In the genomic region with DNA sequence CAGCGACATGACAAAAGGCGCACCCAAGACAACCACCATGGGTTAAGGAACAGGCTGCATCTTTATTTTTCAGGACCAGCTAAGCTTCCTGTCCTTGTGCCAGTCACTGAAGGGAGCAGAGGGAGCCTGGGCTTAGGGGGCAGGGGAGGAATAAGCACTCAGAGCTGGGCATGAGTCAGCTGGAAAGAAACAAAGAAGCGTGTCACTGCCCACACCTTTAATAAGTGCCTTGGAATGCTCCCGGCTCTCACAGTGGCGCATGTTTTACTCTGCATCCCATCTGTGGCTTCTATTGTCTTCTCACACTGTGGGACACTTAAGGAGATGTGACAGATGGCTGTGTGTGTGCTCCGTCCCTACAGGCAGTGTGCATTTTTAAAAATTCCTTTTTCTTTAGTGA, we compare ENCODE assay signal across 11 cellular contexts.
DNase-seq lines count a peak whose midpoint lies in the region; ATAC-seq and TF ChIP-seq lines count a peak whose summit lies in the region.
"Had no signal": no experiment of that assay in that cellular context is flagged by ENCODE, and none has a peak within 500 bp of the region (broad histone marks: within the 10 kb centered on the region; RNA-seq: fewer than 3 reads in every experiment).

No MANE protein-coding gene starts in this region.

- no peak overlapping the region for H3K4me3 ChIP-seq in AG10803 (ENCODE audit: low read length)
- H3K4me3 ChIP-seq in astrocyte of the spinal cord (ENCODE audit: low read depth, low read length), result no peak overlapping the region
- H3K4me3 ChIP-seq in adrenal gland, result no peak overlapping the region
- H3K4me3 ChIP-seq: sigmoid colon had no signal

- in situ Hi-C loops in astrocyte of the spinal cord (cut with HindIII; ENCODE audit: low sequenced_read_pairs), result no loop called here

- TF ChIP-seq POLR2A in adrenal gland (IDR thresholded peaks at IDR 0.05), result no peak

- ATAC-seq in GM18498 (IDR thresholded peaks at IDR 0.05; ENCODE audit: unreplicated experiment), result no peak
- ATAC-seq: left lobe of liver had no signal

- no peaks in the 10 kb centered on the region for H3K9me3 ChIP-seq in adrenal gland (replicated peaks in 1 of 3)
- H3K9me3 ChIP-seq: sigmoid colon had no signal

- DNase-seq in AG10803 (ENCODE audit: low read depth), result peak; percentile 42
- peak; percentile 89 for DNase-seq in M059J (ENCODE audit: low read depth)
- DNase-seq in astrocyte of the spinal cord (ENCODE audit: low read depth, low spot score), result peak; percentile 38
- peak; percentile 92 for DNase-seq in kidney tubule cell (ENCODE audit: low spot score)
- no peak for DNase-seq in activated T-cell treated with anti-CD3 and anti-CD28 coated beads, Interleukin-2, amount 50 U/mL, for 48 hours
- DNase-seq in adrenal gland, result no peak
- no peak for DNase-seq in stimulated activated CD4-positive, alpha-beta T cell treated with anti-CD3 and anti-CD28 coated beads, Interleukin-15, amount 100 ng/mL, for 24 hours
- DNase-seq: NCI-H2081 treated with DMSO at 0.1 percent for 48 hours, sigmoid colon had no signal

- H3K36me3 ChIP-seq in adrenal gland (replicated peaks in 1 of 2), result no peaks in the 10 kb centered on the region
- H3K36me3 ChIP-seq: sigmoid colon had no signal

- WGBS in adrenal gland, 4 donors, result 84 to 87% (median 85%) methylated on average over 6 of the region's 6 CpGs

- no peaks in the 10 kb centered on the region for H3K27me3 ChIP-seq in adrenal gland
- H3K27me3 ChIP-seq: sigmoid colon had no signal

- H3K4me1 ChIP-seq in adrenal gland (replicated peaks in 1 of 2), result no peaks in the 10 kb centered on the region

- TF ChIP-seq CTCF in AG10803 (conservative IDR thresholded peaks at IDR 0.05; ENCODE audit: low read length) (no peak), astrocyte of the spinal cord (IDR thresholded peaks at IDR 0.05; ENCODE audit: low read depth, low read length) (no peak), adrenal gland (IDR thresholded peaks at IDR 0.05) (no peak)

- no peak overlapping the region for H3K27ac ChIP-seq in adrenal gland
- H3K27ac ChIP-seq: sigmoid colon had no signal

- intact Hi-C loops in adrenal gland (cut with DNase I), result no loop called here

Comparison
In these comparisons a context has a peak if more than half of its experiments do, and no peak if none do; other contexts are left out.
1. DNase-seq: peak in AG10803 (single experiment), M059J (single experiment), astrocyte of the spinal cord (single experiment) and kidney tubule cell (single experiment); none in activated T-cell treated with anti-CD3 and anti-CD28 coated beads, Interleukin-2, amount 50 U/mL, for 48 hours (0 of 2), adrenal gland (0 of 7) and stimulated activated CD4-positive, alpha-beta T cell treated with anti-CD3 and anti-CD28 coated beads, Interleukin-15, amount 100 ng/mL, for 24 hours (single experiment).